Comparison of ENCODE assay signal across 1 cellular context in the genomic region with DNA sequence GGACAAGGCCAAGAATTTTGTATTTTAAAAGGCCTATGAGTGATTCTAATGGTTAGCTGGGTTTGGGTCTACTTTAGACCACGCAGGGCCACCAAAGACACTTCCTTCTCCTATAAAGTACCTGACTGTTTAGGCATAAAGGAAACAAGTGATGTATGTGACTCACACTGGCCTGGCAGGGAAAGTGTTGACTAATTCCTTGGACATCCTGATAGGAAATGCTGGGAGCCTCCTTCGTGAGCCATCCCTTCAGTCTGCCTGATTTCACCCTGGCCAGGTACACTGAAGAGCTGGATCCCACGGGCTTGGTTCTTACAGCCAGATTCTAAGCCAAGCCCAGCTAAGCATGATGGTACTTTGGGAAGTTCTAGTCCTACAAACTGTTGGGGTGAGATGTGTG.
TF ChIP-seq lines count a peak whose summit lies in the region.

No MANE protein-coding gene starts in this region.

TF ChIP-seq in SK-N-SH, 30 proteins besides CTCF, POLR2A, EP300 and RAD21 (continued from another document):
- TF ChIP-seq, protein P1, sequence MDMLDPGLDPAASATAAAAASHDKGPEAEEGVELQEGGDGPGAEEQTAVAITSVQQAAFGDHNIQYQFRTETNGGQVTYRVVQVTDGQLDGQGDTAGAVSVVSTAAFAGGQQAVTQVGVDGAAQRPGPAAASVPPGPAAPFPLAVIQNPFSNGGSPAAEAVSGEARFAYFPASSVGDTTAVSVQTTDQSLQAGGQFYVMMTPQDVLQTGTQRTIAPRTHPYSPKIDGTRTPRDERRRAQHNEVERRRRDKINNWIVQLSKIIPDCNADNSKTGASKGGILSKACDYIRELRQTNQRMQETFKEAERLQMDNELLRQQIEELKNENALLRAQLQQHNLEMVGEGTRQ (IDR thresholded peaks at IDR 0.05; ENCODE audit: borderline replicate concordance, low read depth, low read length), result no peak
- no peak for TF ChIP-seq CHD2 (IDR thresholded peaks at IDR 0.05; ENCODE audit: low read length, partially characterized antibody)
